30 cellular contexts compared by ENCODE assay signal in genomic region chr6:107496892-107497684, GRCh38. TPM values are rescaled to one million over a fixed set of nuclear protein-coding genes. Genes with fewer than 3 reads are reported as not detected.
A peak's percentile ranks its signal among the peaks of the same experiment; 100 is the strongest.
DNase-seq lines count a peak whose midpoint lies in the region; ATAC-seq and TF ChIP-seq lines count a peak whose summit lies in the region.
"Had no signal": no experiment of that assay in that cellular context is flagged by ENCODE, and none has a peak within 500 bp of the region (broad histone marks: within the 10 kb centered on the region; RNA-seq: fewer than 3 reads in every experiment).

No MANE protein-coding gene starts in this region.

- no peak for TF ChIP-seq EP300 in gastroesophageal sphincter (IDR thresholded peaks at IDR 0.05)

- DNase-seq in HEK293T (ENCODE audit: extremely low spot score), result no peak
- DNase-seq in gastrocnemius medialis, result no peak
- DNase-seq in SJCRH30, result no peak
- DNase-seq in HCEC 1CT, result no peak
- DNase-seq: activated CD4-positive, alpha-beta T cell treated with anti-CD3 and anti-CD28 coated beads for 4 hours; activated CD8-positive, alpha-beta T cell treated with anti-CD3 and anti-CD28 coated beads, Interleukin-2, amount 10 ng/mL, durations not matched to agents 7 days and 5 days; amygdala; CD8-positive, alpha-beta memory T cell; effector CD8-positive, alpha-beta T cell; EL; H7; KG1; kidney; naive B cell; NCI-H2029 treated with DMSO at 0.1 percent for 48 hours; NCI-H526; NK-92 treated with Interleukin-12 subunit alpha and Interleukin-12 subunit beta, amount 100 ng/mL, for 24 hours; SHP77 treated with DMSO at 0.1 percent for 48 hours; stimulated activated CD4-positive, alpha-beta T cell treated with anti-CD3 and anti-CD28 coated beads, Interleukin-1b, Interleukin-23, amount 100 ng/mL, for 48 hours; stomach; T1000; WERI-Rb-1 had no signal

- H3K27ac ChIP-seq in OCI-LY1 (ENCODE audit: low read depth, low read length, poor library complexity, severe bottlenecking) (peak overlapping the region; percentile 87), gastroesophageal sphincter (peak overlapping the region; percentile 71 to 93 (median 85)), gastrocnemius medialis (peak overlapping the region; percentile 90 to 95 (median 92)), SJCRH30 (no peak overlapping the region)
- H3K27ac ChIP-seq: skin epidermis, WERI-Rb-1 had no signal

- intact Hi-C loops in gastrocnemius medialis (cut with DNase I; ENCODE audit: low total_unique reads), result loop anchor here (10.0 kb wide), 2 partner anchors 1158 to 1702 kb away; no protein-coding TSS in a partner anchor

- 74 to 80% methylated on average over 1 of the region's 1 CpG for WGBS in gastroesophageal sphincter (ENCODE audit: low coverage in 1 of 2), 2 donors

- TF ChIP-seq CTCF in OCI-LY1 (IDR thresholded peaks at IDR 0.05; ENCODE audit: low read length) (no peak), gastroesophageal sphincter (IDR thresholded peaks at IDR 0.05) (no peak), gastrocnemius medialis (IDR thresholded peaks at IDR 0.05 in 4 of 5, conservative IDR thresholded peaks at IDR 0.05 in 1 of 5) (no peak)

- H2AFZ ChIP-seq in OCI-LY1 (ENCODE audit: low read length), result no peak overlapping the region

- no peaks in the 10 kb centered on the region for H3K9me2 ChIP-seq in OCI-LY1 (ENCODE audit: low read depth, low read length)

- H3K27me3 ChIP-seq in OCI-LY1 (ENCODE audit: insufficient read depth, low read length), result no peaks in the 10 kb centered on the region
- no peaks in the 10 kb centered on the region for H3K27me3 ChIP-seq in gastroesophageal sphincter
- no peaks in the 10 kb centered on the region for H3K27me3 ChIP-seq in gastrocnemius medialis
- no peaks in the 10 kb centered on the region for H3K27me3 ChIP-seq in SJCRH30

- no peak overlapping the region for H3K4me3 ChIP-seq in OCI-LY1 (ENCODE audit: low read depth, low read length, poor library complexity, severe bottlenecking)
- H3K4me3 ChIP-seq in gastroesophageal sphincter, result no peak overlapping the region
- H3K4me3 ChIP-seq in gastrocnemius medialis, result no peak overlapping the region
- H3K4me3 ChIP-seq in SJCRH30, result no peak overlapping the region
- H3K4me3 ChIP-seq: breast epithelium, skin epidermis, stomach had no signal

- H4K20me1 ChIP-seq in OCI-LY1 (ENCODE audit: insufficient read depth, low read length), result no peaks in the 10 kb centered on the region

- POLR2A ChIA-PET in HEK293T (lab: Yijun Ruan, JAX), result interaction anchor here (11.4 kb wide), 1 partner anchor 37 kb away, joined by 78 read pairs; the partner anchor contains the start of gene PDSS2

- H3K4me1 ChIP-seq in OCI-LY1 (ENCODE audit: insufficient read depth, low read length, severe bottlenecking), result peaks cover 76% of the 10 kb centered on the region
- peaks cover 11 to 81% (median 19%) of the 10 kb centered on the region in 3 donors for H3K4me1 ChIP-seq in gastroesophageal sphincter
- H3K4me1 ChIP-seq in gastrocnemius medialis, result peaks cover 65 to 66% of the 10 kb centered on the region in 2 donors
- peaks cover 37% of the 10 kb centered on the region for H3K4me1 ChIP-seq in SJCRH30
- H3K4me1 ChIP-seq: breast epithelium had no signal

- H3K9ac ChIP-seq in OCI-LY1 (ENCODE audit: low read length), result no peak overlapping the region

- no peak for ATAC-seq in gastroesophageal sphincter
- ATAC-seq in gastrocnemius medialis, result no peak
- no peak for ATAC-seq in HG02623 (IDR thresholded peaks at IDR 0.05; ENCODE audit: unreplicated experiment)
- ATAC-seq in GM19395 (IDR thresholded peaks at IDR 0.05; ENCODE audit: unreplicated experiment), result no peak
- ATAC-seq: activated CD8-positive, alpha-beta T cell treated with anti-CD3 and anti-CD28 coated beads, Interleukin-2, amount 10 ng/mL, durations not matched to agents 7 days and 5 days; activated T-helper 17 cell treated with anti-CD3 and anti-CD28 coated beads, Interleukin-2, amount 50 U/mL, for 72 hours; Panc1 had no signal

- H3F3A ChIP-seq in OCI-LY1 (ENCODE audit: insufficient read depth, low read length), result no peaks in the 10 kb centered on the region

- CTCF ChIA-PET in HEK293T (lab: Yijun Ruan, JAX), result no interaction called here

- H3K36me3 ChIP-seq in OCI-LY1 (ENCODE audit: insufficient read depth, low read length) (peaks cover 19% of the 10 kb centered on the region), gastroesophageal sphincter (no peaks in the 10 kb centered on the region), gastrocnemius medialis (no peaks in the 10 kb centered on the region), SJCRH30 (no peaks in the 10 kb centered on the region)
- H3K36me3 ChIP-seq: breast epithelium, stomach, WERI-Rb-1 had no signal

- TF ChIP-seq POLR2A in gastroesophageal sphincter (IDR thresholded peaks at IDR 0.05), result no peak
- TF ChIP-seq POLR2A in gastrocnemius medialis (IDR thresholded peaks at IDR 0.05), result no peak

- no peaks in the 10 kb centered on the region for H3K9me3 ChIP-seq in OCI-LY1 (ENCODE audit: low read length)
- H3K9me3 ChIP-seq in gastroesophageal sphincter, result no peaks in the 10 kb centered on the region
- H3K9me3 ChIP-seq in gastrocnemius medialis, result no peaks in the 10 kb centered on the region
- H3K9me3 ChIP-seq in SJCRH30 (replicated peaks), result no peaks in the 10 kb centered on the region
- H3K9me3 ChIP-seq: breast epithelium, stomach had no signal

- H3K4me2 ChIP-seq in OCI-LY1 (ENCODE audit: low read length), result peak overlapping the region; percentile 89; the same call in 1 of the 2 replicates

- peaks cover 98% of the 10 kb centered on the region for H3K79me2 ChIP-seq in OCI-LY1 (ENCODE audit: insufficient read depth, low read length)

- in situ Hi-C loops in gastrocnemius medialis (cut with MboI; ENCODE audit: low sequenced_read_pairs in 4 of 4), result loop anchor here in 3 of 4 donors (10.0 to 25.0 kb wide), 2 partner anchors 158 to 165 kb away; no protein-coding TSS in a partner anchor

TF ChIP-seq in HEK293T, 16 proteins besides CTCF, POLR2A, EP300 and RAD21:
- TF ChIP-seq PKNOX1 (IDR thresholded peaks at IDR 0.05), result peak; percentile 41; the same call in 1 of the 2 replicates
- TF ChIP-seq ZNF384 (IDR thresholded peaks at IDR 0.05), result no peak

RNA-seq across cellular contexts. Expression of gene SOBP, which starts 7.2 kb away (rescaled TPM):
- total RNA-seq in gastroesophageal sphincter (10 to 100 TPM; 16.2 to 29.9 (median 19.2) TPM), gastrocnemius medialis (10 to 100 TPM in 3 of 4 donors, 1 to 10 TPM in 1; 3.8 to 32.5 (median 19.4) TPM)
- total RNA-seq in SJCRH30 (2014; rRNA removed; shearing (Covaris generic)), result 7.0 and 7.8 TPM in 2 replicates

RNA-seq across cellular contexts. Expression of gene PDSS2, which starts 37.7 kb away (rescaled TPM):
- total RNA-seq in gastroesophageal sphincter (10 to 100 TPM in 1 of 4 donors, 1 to 10 TPM in 3; 6.5 to 12.2 (median 9.0) TPM), gastrocnemius medialis (10 to 100 TPM in 2 of 4 donors, 1 to 10 TPM in 2; 6.6 to 14.3 (median 10.0) TPM)
- 9.3 TPM in 2 replicates for total RNA-seq in SJCRH30 (2014; rRNA removed; shearing (Covaris generic))
